Comparison of ENCODE assay signal across 8 cellular contexts in the genomic region with DNA sequence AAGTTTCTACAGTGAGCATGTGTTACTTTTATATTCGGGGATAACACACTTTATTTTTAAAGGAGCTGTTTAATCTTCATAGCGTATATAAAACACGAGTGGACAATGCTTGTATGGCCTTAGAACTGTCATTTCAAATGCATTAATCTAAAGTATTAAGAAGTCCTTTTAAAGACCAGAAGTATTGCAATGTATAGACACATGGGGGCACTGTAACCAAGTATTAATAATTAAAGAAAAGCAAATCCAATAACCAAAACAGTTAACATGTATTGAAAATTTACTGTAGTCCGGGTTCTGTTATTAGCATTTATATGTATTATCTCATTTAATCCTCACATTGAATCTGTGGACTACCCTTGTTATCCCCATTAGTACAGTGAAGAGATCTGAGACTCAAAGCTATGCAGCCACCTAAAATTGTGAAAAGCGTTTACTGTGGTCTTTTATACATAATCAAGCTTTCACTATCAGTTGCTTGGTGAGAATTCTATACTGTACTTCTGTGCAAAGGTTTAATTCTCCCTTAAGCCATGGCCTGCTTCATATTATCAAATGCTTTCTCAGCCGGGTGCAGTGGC. TPM values are rescaled to one million over a fixed set of nuclear protein-coding genes. Genes with fewer than 3 reads are reported as not detected.
DNase-seq lines count a peak whose midpoint lies in the region; ATAC-seq and TF ChIP-seq lines count a peak whose summit lies in the region.

No MANE protein-coding gene starts in this region.

- H3K9me2 ChIP-seq in OCI-LY1 (ENCODE audit: low read depth, low read length), result no peaks in the 10 kb centered on the region

- H3K36me3 ChIP-seq in CD8-positive, alpha-beta T cell (ENCODE audit: insufficient read depth, low read length), result no peaks in the 10 kb centered on the region
- H3K36me3 ChIP-seq in OCI-LY1 (ENCODE audit: insufficient read depth, low read length), result no peaks in the 10 kb centered on the region
- no peaks in the 10 kb centered on the region for H3K36me3 ChIP-seq in MG63

- H3K79me2 ChIP-seq in OCI-LY1 (ENCODE audit: insufficient read depth, low read length), result no peaks in the 10 kb centered on the region

- no peaks in the 10 kb centered on the region for H3F3A ChIP-seq in OCI-LY1 (ENCODE audit: insufficient read depth, low read length)

- no peak for DNase-seq in CD8-positive, alpha-beta T cell
- DNase-seq in foreskin melanocyte, result peak; percentile 35
- DNase-seq in activated naive CD4-positive, alpha-beta T cell treated with anti-CD3 and anti-CD28 coated beads, Interleukin-2, amount 50 U/mL, for 16 hours, result no peak
- no peak for DNase-seq in MG63
- no peak for DNase-seq in activated CD4-positive, alpha-beta T cell treated with anti-CD3 and anti-CD28 coated beads for 4 hours
- DNase-seq in stimulated activated CD4-positive, alpha-beta T cell treated with anti-CD3 and anti-CD28 coated beads, Interleukin-2, amount 100 ng/mL, for 24 hours, result no peak

- no peaks in the 10 kb centered on the region for H3K9me3 ChIP-seq in CD8-positive, alpha-beta T cell (ENCODE audit: low read length)
- H3K9me3 ChIP-seq in OCI-LY1 (ENCODE audit: low read length), result no peaks in the 10 kb centered on the region
- no peaks in the 10 kb centered on the region for H3K9me3 ChIP-seq in MG63

- POLR2A ChIA-PET in CD8-positive, alpha-beta T cell (lab: Charles Lee), result no interaction called here

- no peaks in the 10 kb centered on the region for H3K4me1 ChIP-seq in CD8-positive, alpha-beta T cell (ENCODE audit: insufficient read depth, low read length)
- H3K4me1 ChIP-seq in OCI-LY1 (ENCODE audit: insufficient read depth, low read length, severe bottlenecking), result no peaks in the 10 kb centered on the region

- no peak for ATAC-seq in CD8-positive, alpha-beta T cell
- peak; percentile 70 for ATAC-seq in GM19351 (IDR thresholded peaks at IDR 0.05; ENCODE audit: unreplicated experiment)

- no peak overlapping the region for H3K4me2 ChIP-seq in OCI-LY1 (ENCODE audit: low read length)

- peak; percentile 45 for TF ChIP-seq CTCF in CD8-positive, alpha-beta T cell (IDR thresholded peaks at IDR 0.05)
- peak; percentile 58; the same call in 1 of the 2 replicates for TF ChIP-seq CTCF in OCI-LY1 (IDR thresholded peaks at IDR 0.05; ENCODE audit: low read length)

- H3K27ac ChIP-seq in CD8-positive, alpha-beta T cell (ENCODE audit: low read depth, low read length), result no peak overlapping the region
- no peak overlapping the region for H3K27ac ChIP-seq in OCI-LY1 (ENCODE audit: low read depth, low read length, poor library complexity, severe bottlenecking)

- intact Hi-C loops in CD8-positive, alpha-beta T cell (cut with DNase I, micrococcal nuclease), result loop anchor here (1.0 to 2.0 kb wide), 2 partner anchors 255 to 256 kb away; no protein-coding TSS in a partner anchor

- H3K4me1 Mint-ChIP-seq in CD8-positive, alpha-beta T cell (ENCODE audit: low read depth), result no peaks in the 10 kb centered on the region

- H3K27me3 ChIP-seq in CD8-positive, alpha-beta T cell (ENCODE audit: insufficient read depth, low read length), result no peaks in the 10 kb centered on the region
- H3K27me3 ChIP-seq in OCI-LY1 (ENCODE audit: insufficient read depth, low read length) (no peaks in the 10 kb centered on the region), MG63 (no peaks in the 10 kb centered on the region)

- H3K4me3 ChIP-seq in CD8-positive, alpha-beta T cell (ENCODE audit: low read depth, low read length), result no peak overlapping the region
- H3K4me3 ChIP-seq in OCI-LY1 (ENCODE audit: low read depth, low read length, poor library complexity, severe bottlenecking), result no peak overlapping the region
- H3K4me3 ChIP-seq in MG63, result no peak overlapping the region

- peaks cover 6% of the 10 kb centered on the region for H3K27me3 Mint-ChIP-seq in CD8-positive, alpha-beta T cell (ENCODE audit: low read depth)

- no peak overlapping the region for H2AFZ ChIP-seq in OCI-LY1 (ENCODE audit: low read length)

- CTCF ChIA-PET in CD8-positive, alpha-beta T cell (lab: Charles Lee), result interaction anchor here (1.4 to 3.0 kb wide), 3 partner anchors 8 to 256 kb away, joined by 4 to 14 read pairs (median 5); no protein-coding TSS in a partner anchor

- H3K36me3 Mint-ChIP-seq in CD8-positive, alpha-beta T cell, result no peaks in the 10 kb centered on the region

- no peak overlapping the region for H3K27ac Mint-ChIP-seq in CD8-positive, alpha-beta T cell

- H3K4me3 Mint-ChIP-seq in CD8-positive, alpha-beta T cell, result no peak overlapping the region

- no peaks in the 10 kb centered on the region for H4K20me1 ChIP-seq in OCI-LY1 (ENCODE audit: insufficient read depth, low read length)

- no peaks in the 10 kb centered on the region for H3K9me3 Mint-ChIP-seq in CD8-positive, alpha-beta T cell

- no peak overlapping the region for H3K9ac ChIP-seq in OCI-LY1 (ENCODE audit: low read length)

RNA-seq across cellular contexts. Expression of a gene that starts 10.1 kb away (rescaled TPM):
- not detected for total RNA-seq in CD8-positive, alpha-beta T cell
- total RNA-seq in MG63 (2014; rRNA removed; shearing (Covaris generic); ENCODE audit: low replicate concordance), result not detected in 2 replicates
